Comparison of ENCODE assay signal across 12 cellular contexts in genomic region chr11:9260182-9261146, GRCh38. TPM values are rescaled to one million over a fixed set of nuclear protein-coding genes. Genes with fewer than 3 reads are reported as not detected.
DNase-seq lines count a peak whose midpoint lies in the region; ATAC-seq and TF ChIP-seq lines count a peak whose summit lies in the region.
"Had no signal": no experiment of that assay in that cellular context is flagged by ENCODE, and none has a peak within 500 bp of the region (broad histone marks: within the 10 kb centered on the region; RNA-seq: fewer than 3 reads in every experiment).

No MANE protein-coding gene starts in this region.

- H3K36me3 ChIP-seq in brain microvascular endothelial cell (replicated peaks) (no peaks in the 10 kb centered on the region), trophoblast cell (ENCODE audit: control insufficient read depth in 1 of 2, insufficient read depth in 2 of 2, low read length in 2 of 2) (peaks cover 2% of the 10 kb centered on the region in 2 experiments), neuronal stem cell (replicated peaks in 1 of 2; ENCODE audit: control insufficient read depth in 2 of 2, insufficient read depth in 2 of 2, low read length in 2 of 2) (peaks cover 0 to 17% of the 10 kb centered on the region in 2 donors)

- H3K4me3 ChIP-seq in brain microvascular endothelial cell (ENCODE audit: low read depth, low read length) (no peak overlapping the region), trophoblast cell (ENCODE audit: low read depth, low read length) (no peak overlapping the region), neuronal stem cell (ENCODE audit: low read length in 2 of 2) (no peak overlapping the region)
- H3K4me3 ChIP-seq: left lung, tibial artery had no signal

- WGBS in trophoblast cell (ENCODE audit: extremely low coverage, insufficient coverage, insufficient read length) = no CpG with 5 or more reads among the region's 5 CpGs
- no CpG with 5 or more reads among the region's 5 CpGs for WGBS in neuronal stem cell (ENCODE audit: extremely low coverage in 2 of 2, insufficient read length in 2 of 2, insufficient replicate concordance in 1 of 2), 2 donors

- peaks cover 5% of the 10 kb centered on the region for H3K9me3 Mint-ChIP-seq in activated CD4-positive, alpha-beta T cell treated with anti-CD3 and anti-CD28 coated beads, Interleukin-2, amount 10 ng/mL, durations not matched to agents 7 days and 5 days

- no peak overlapping the region for H3K23ac ChIP-seq in trophoblast cell (ENCODE audit: low read length)
- H3K23ac ChIP-seq in neuronal stem cell (ENCODE audit: low read depth, low read length, poor library complexity) = no peak overlapping the region

- peak; percentile 51 for DNase-seq in activated CD4-positive, alpha-beta T cell treated with anti-CD3 and anti-CD28 coated beads, Interleukin-2, amount 10 ng/mL, durations not matched to agents 7 days and 5 days
- DNase-seq in activated CD4-positive, alpha-beta T cell treated with anti-CD3 and anti-CD28 coated beads for 1 hour = no peak
- DNase-seq in brain microvascular endothelial cell (no peak), trophoblast cell (no peak), neuronal stem cell (ENCODE audit: low spot score) (no peak)
- DNase-seq: activated T-cell treated with anti-CD3 and anti-CD28 coated beads for 4 hours, left lung, Right ventricle myocardium superior had no signal

- POLR2A ChIA-PET in activated CD4-positive, alpha-beta T cell treated with anti-CD3 and anti-CD28 coated beads, Interleukin-2, amount 10 ng/mL, durations not matched to agents 7 days and 5 days (lab: Charles Lee) = no interaction called here

- no peaks in the 10 kb centered on the region for H3K27me3 ChIP-seq in brain microvascular endothelial cell (replicated peaks)
- H3K27me3 ChIP-seq in trophoblast cell (ENCODE audit: insufficient read depth, low read length) = no peaks in the 10 kb centered on the region
- H3K27me3 ChIP-seq in neuronal stem cell (ENCODE audit: control insufficient read depth in 3 of 3, insufficient read depth in 3 of 3, low read depth in 1 of 3, low read length in 3 of 3) = no peaks in the 10 kb centered on the region
- H3K27me3 ChIP-seq: left lung, tibial artery had no signal

- H2BK120ac ChIP-seq in trophoblast cell (ENCODE audit: insufficient read depth, low read length, poor library complexity) (no peak overlapping the region), neuronal stem cell (ENCODE audit: low read depth, low read length) (no peak overlapping the region)

- H3K79me1 ChIP-seq in trophoblast cell (ENCODE audit: low read length) (peaks cover 9% of the 10 kb centered on the region), neuronal stem cell (ENCODE audit: low read depth, low read length) (peaks cover 3% of the 10 kb centered on the region)

- H3K18ac ChIP-seq in trophoblast cell (ENCODE audit: low read length) (no peak overlapping the region), neuronal stem cell (ENCODE audit: low read length) (no peak overlapping the region)

- H3K27ac ChIP-seq in brain microvascular endothelial cell (no peak overlapping the region), trophoblast cell (ENCODE audit: low read depth, low read length) (no peak overlapping the region), neuronal stem cell (replicated peaks; ENCODE audit: low read length) (no peak overlapping the region)
- H3K27ac ChIP-seq: tibial artery had no signal

- no peak overlapping the region for H2BK5ac ChIP-seq in trophoblast cell (ENCODE audit: low read depth, low read length, poor library complexity)
- H2BK5ac ChIP-seq in neuronal stem cell (ENCODE audit: low read length) = no peak overlapping the region

- H2BK12ac ChIP-seq in trophoblast cell (ENCODE audit: low read length) (no peak overlapping the region), neuronal stem cell (ENCODE audit: low read length) (no peak overlapping the region)

- H3K4me2 ChIP-seq in trophoblast cell (ENCODE audit: low read length) (no peak overlapping the region), neuronal stem cell (ENCODE audit: insufficient read depth, low read length, poor library complexity, severe bottlenecking) (no peak overlapping the region)

- peaks cover 12% of the 10 kb centered on the region for H3K79me2 ChIP-seq in trophoblast cell (ENCODE audit: control insufficient read depth, insufficient read depth, low read length, poor library complexity)

- peaks cover 32% of the 10 kb centered on the region for H3K36me3 Mint-ChIP-seq in activated CD4-positive, alpha-beta T cell treated with anti-CD3 and anti-CD28 coated beads, Interleukin-2, amount 10 ng/mL, durations not matched to agents 7 days and 5 days (ENCODE audit: low read depth)

- H2AK5ac ChIP-seq in trophoblast cell (ENCODE audit: low read length) (no peak overlapping the region), neuronal stem cell (ENCODE audit: low read depth, low read length) (no peak overlapping the region)

- no peak overlapping the region for H3K14ac ChIP-seq in trophoblast cell (ENCODE audit: low read length)
- H3K14ac ChIP-seq in neuronal stem cell (ENCODE audit: low read length) = no peak overlapping the region

- H4K8ac ChIP-seq in trophoblast cell (ENCODE audit: low read depth, low read length) = no peak overlapping the region
- H4K8ac ChIP-seq in neuronal stem cell (ENCODE audit: low read depth, low read length) = no peak overlapping the region

- H3K4me3 Mint-ChIP-seq in activated CD4-positive, alpha-beta T cell treated with anti-CD3 and anti-CD28 coated beads, Interleukin-2, amount 10 ng/mL, durations not matched to agents 7 days and 5 days = peak overlapping the region; percentile 49

- H3K27ac Mint-ChIP-seq in activated CD4-positive, alpha-beta T cell treated with anti-CD3 and anti-CD28 coated beads, Interleukin-2, amount 10 ng/mL, durations not matched to agents 7 days and 5 days = peak overlapping the region; percentile 47

- H4K91ac ChIP-seq in trophoblast cell (ENCODE audit: low read depth, low read length) (no peak overlapping the region), neuronal stem cell (ENCODE audit: low read depth, low read length, poor library complexity) (no peak overlapping the region)

- no peak overlapping the region for H3K9ac ChIP-seq in trophoblast cell (ENCODE audit: low read length)
- H3K9ac ChIP-seq in neuronal stem cell (ENCODE audit: low read depth, low read length, poor library complexity) = no peak overlapping the region

- H3K4ac ChIP-seq in trophoblast cell (ENCODE audit: low read depth, low read length) = peak overlapping the region; percentile 64
- H3K4ac ChIP-seq in neuronal stem cell (ENCODE audit: low read length) = no peak overlapping the region

- H2AFZ ChIP-seq in trophoblast cell (ENCODE audit: insufficient read depth, low read length, poor library complexity) (no peak overlapping the region), neuronal stem cell (ENCODE audit: low read length) (no peak overlapping the region)

- no peak overlapping the region for H2BK15ac ChIP-seq in neuronal stem cell (ENCODE audit: low read length)

- no peaks in the 10 kb centered on the region for H3K9me3 ChIP-seq in trophoblast cell (ENCODE audit: insufficient read depth, low read depth, low read length)
- H3K9me3 ChIP-seq in neuronal stem cell (replicated peaks in 1 of 2; ENCODE audit: control insufficient read depth in 2 of 2, insufficient read depth in 1 of 2, low read depth in 1 of 2, low read length in 2 of 2) = peaks cover 0 to 4% of the 10 kb centered on the region in 2 donors
- H3K9me3 ChIP-seq: left lung, tibial artery had no signal

- peaks cover 3 to 4% of the 10 kb centered on the region in 2 experiments for H3K4me1 ChIP-seq in trophoblast cell (ENCODE audit: control insufficient read depth in 1 of 2, insufficient read depth in 2 of 2, low read length in 2 of 2)
- H3K4me1 ChIP-seq in neuronal stem cell (ENCODE audit: control insufficient read depth in 2 of 2, insufficient read depth in 1 of 2, low read depth in 1 of 2, low read length in 2 of 2) = peaks cover 0 to under 1% of the 10 kb centered on the region in 2 donors

- peaks cover 48% of the 10 kb centered on the region for H3K4me1 Mint-ChIP-seq in activated CD4-positive, alpha-beta T cell treated with anti-CD3 and anti-CD28 coated beads, Interleukin-2, amount 10 ng/mL, durations not matched to agents 7 days and 5 days

- peak; percentile 23 for TF ChIP-seq CTCF in brain microvascular endothelial cell (IDR thresholded peaks at IDR 0.05; ENCODE audit: low read depth, low read length, missing control alignments)

- in situ Hi-C loops in brain microvascular endothelial cell (cut with HindIII; ENCODE audit: low pct_ligation_motif_present, low sequenced_read_pairs) = no loop called here

- H3K27me3 Mint-ChIP-seq in activated CD4-positive, alpha-beta T cell treated with anti-CD3 and anti-CD28 coated beads, Interleukin-2, amount 10 ng/mL, durations not matched to agents 7 days and 5 days = no peaks in the 10 kb centered on the region

- H4K12ac ChIP-seq in trophoblast cell (ENCODE audit: low read depth, low read length) = no peak overlapping the region

- ATAC-seq in HG03460 (IDR thresholded peaks at IDR 0.05; ENCODE audit: unreplicated experiment) = peak; percentile 46
- no peak for ATAC-seq in GM19467 (IDR thresholded peaks at IDR 0.05; ENCODE audit: unreplicated experiment)
- no peak for ATAC-seq in GM19035 (IDR thresholded peaks at IDR 0.05; ENCODE audit: unreplicated experiment)
- ATAC-seq: left lung had no signal

- CTCF ChIA-PET in activated CD4-positive, alpha-beta T cell treated with anti-CD3 and anti-CD28 coated beads, Interleukin-2, amount 10 ng/mL, durations not matched to agents 7 days and 5 days (lab: Charles Lee) = interaction anchor here (0.8 to 1.7 kb wide), 4 partner anchors 10 to 229 kb away, joined by 3 to 6 read pairs (median 4); no protein-coding TSS in a partner anchor

RNA-seq across cellular contexts. Expression of gene DENND5A, which starts 4.7 kb away (rescaled TPM):
- total RNA-seq in activated CD4-positive, alpha-beta T cell treated with anti-CD3 and anti-CD28 coated beads, Interleukin-2, amount 10 ng/mL, durations not matched to agents 7 days and 5 days = 10 to 100 TPM; 70.2 to 93.5 TPM
- 57.3 and 58.2 TPM in 2 replicates for polyA plus RNA-seq in trophoblast cell (2013)
- polyA plus RNA-seq in neuronal stem cell (2013, experiment 1 of 2) = 72.7 TPM
- 73.8 TPM for polyA plus RNA-seq in neuronal stem cell (2013, experiment 2 of 2)

RNA-seq across cellular contexts. Expression of gene TMEM41B, which starts 53.9 kb away (rescaled TPM):
- 10 to 100 TPM; 32.2 to 36.6 TPM for total RNA-seq in activated CD4-positive, alpha-beta T cell treated with anti-CD3 and anti-CD28 coated beads, Interleukin-2, amount 10 ng/mL, durations not matched to agents 7 days and 5 days
- polyA plus RNA-seq in trophoblast cell (2013) = 67.0 and 71.4 TPM in 2 replicates
- polyA plus RNA-seq in neuronal stem cell (2013, experiment 1 of 2) = 36.8 TPM
- 38.9 TPM for polyA plus RNA-seq in neuronal stem cell (2013, experiment 2 of 2)
